Comparison of ENCODE assay signal across 8 cellular contexts in genomic region chr6:106975699-106976032, GRCh38. TPM values are rescaled to one million over a fixed set of nuclear protein-coding genes. Genes with fewer than 3 reads are reported as not detected.
DNase-seq lines count a peak whose midpoint lies in the region; ATAC-seq and TF ChIP-seq lines count a peak whose summit lies in the region.

No MANE protein-coding gene starts in this region.

- no peaks in the 10 kb centered on the region for H3K9me3 Mint-ChIP-seq in activated T-helper 1 cell treated with anti-CD3 and anti-CD28 coated beads, Interleukin-12 subunit alpha, Interleukin-12 subunit beta, Interleukin-2, Interleukin-4 antibody, amounts not matched to agents 30 ng/mL and 10 ng/mL and 1 ng/mL, durations not matched to agents 14 hours and 24 hours and 36 hours
- H3K9me3 Mint-ChIP-seq in type B pancreatic cell, result peaks cover 4% of the 10 kb centered on the region

- H3K36me3 ChIP-seq in heart left ventricle (no peaks in the 10 kb centered on the region), kidney epithelial cell (ENCODE audit: control insufficient read depth, insufficient read depth, low read length) (peaks cover 2% of the 10 kb centered on the region)

- intact Hi-C loops in heart left ventricle (cut with DNase I) (loop anchor here in 8 of 10 donors (5.0 to 10.0 kb wide), 8 partner anchors 351 to 641 kb away; partner anchors contain the start of genes QRSL1 (in 1 of the 8) and RTN4IP1 (in 1 of the 8)), left cardiac atrium (cut with DNase I) (loop anchor here (5.0 kb wide), 2 partner anchors 368 to 638 kb away; no protein-coding TSS in a partner anchor)
- intact Hi-C loops in activated T-helper 1 cell treated with anti-CD3 and anti-CD28 coated beads, Interleukin-12 subunit alpha, Interleukin-12 subunit beta, Interleukin-2, Interleukin-4 antibody, amounts not matched to agents 30 ng/mL and 10 ng/mL and 1 ng/mL, durations not matched to agents 14 hours and 24 hours and 36 hours (cut with micrococcal nuclease), result loop anchor here (5.0 kb wide), 1 partner anchor 512 kb away; no protein-coding TSS in a partner anchor

- no peak for DNase-seq in heart left ventricle
- DNase-seq in left cardiac atrium, result no peak
- no peak for DNase-seq in activated T-helper 1 cell treated with anti-CD3 and anti-CD28 coated beads, Interleukin-12 subunit alpha, Interleukin-12 subunit beta, Interleukin-2, Interleukin-4 antibody, amounts not matched to agents 30 ng/mL and 10 ng/mL and 1 ng/mL, durations not matched to agents 14 hours and 24 hours and 36 hours (ENCODE audit: low spot score)
- no peak for DNase-seq in kidney epithelial cell (ENCODE audit: low read depth)
- DNase-seq in type B pancreatic cell (ENCODE audit: extremely low spot score, unreplicated experiment), result no peak
- no peak for DNase-seq in NCI-H187 (lab: John Stamatoyannopoulos, UW)
- DNase-seq in cerebellum (ENCODE audit: low spot score), result no peak

- H3K4me1 Mint-ChIP-seq in activated T-helper 1 cell treated with anti-CD3 and anti-CD28 coated beads, Interleukin-12 subunit alpha, Interleukin-12 subunit beta, Interleukin-2, Interleukin-4 antibody, amounts not matched to agents 30 ng/mL and 10 ng/mL and 1 ng/mL, durations not matched to agents 14 hours and 24 hours and 36 hours (ENCODE audit: low read depth), result no peaks in the 10 kb centered on the region
- peaks cover 26% of the 10 kb centered on the region for H3K4me1 Mint-ChIP-seq in type B pancreatic cell (ENCODE audit: unreplicated experiment)

- H3K4me3 ChIP-seq in heart left ventricle (peak overlapping the region; percentile 29 to 62 (median 49)), kidney epithelial cell (ENCODE audit: low read depth, low read length) (peak overlapping the region; percentile 78)

- ATAC-seq in heart left ventricle, result no peak
- ATAC-seq in left cardiac atrium, result no peak
- ATAC-seq in GM21717 (IDR thresholded peaks at IDR 0.05; ENCODE audit: unreplicated experiment), result no peak

- peaks cover 56% of the 10 kb centered on the region for H3K27me3 Mint-ChIP-seq in activated T-helper 1 cell treated with anti-CD3 and anti-CD28 coated beads, Interleukin-12 subunit alpha, Interleukin-12 subunit beta, Interleukin-2, Interleukin-4 antibody, amounts not matched to agents 30 ng/mL and 10 ng/mL and 1 ng/mL, durations not matched to agents 14 hours and 24 hours and 36 hours (ENCODE audit: insufficient read depth)
- H3K27me3 Mint-ChIP-seq in type B pancreatic cell, result peaks cover 5% of the 10 kb centered on the region

- TF ChIP-seq CTCF in heart left ventricle (IDR thresholded peaks at IDR 0.05) (no peak), kidney epithelial cell (IDR thresholded peaks at IDR 0.05; ENCODE audit: insufficient read depth, low read length, poor library complexity, severe bottlenecking) (no peak), type B pancreatic cell (conservative IDR thresholded peaks at IDR 0.05) (no peak)

- H3K4me3 Mint-ChIP-seq in activated T-helper 1 cell treated with anti-CD3 and anti-CD28 coated beads, Interleukin-12 subunit alpha, Interleukin-12 subunit beta, Interleukin-2, Interleukin-4 antibody, amounts not matched to agents 30 ng/mL and 10 ng/mL and 1 ng/mL, durations not matched to agents 14 hours and 24 hours and 36 hours, result peak overlapping the region; percentile 45
- H3K4me3 Mint-ChIP-seq in type B pancreatic cell, result peak overlapping the region; percentile 91

- peaks cover 0 to 25% (median 14%) of the 10 kb centered on the region in 12 donors for H3K4me1 ChIP-seq in heart left ventricle

- H3K9me3 ChIP-seq in heart left ventricle, result no peaks in the 10 kb centered on the region

- no peaks in the 10 kb centered on the region for H3K36me3 Mint-ChIP-seq in activated T-helper 1 cell treated with anti-CD3 and anti-CD28 coated beads, Interleukin-12 subunit alpha, Interleukin-12 subunit beta, Interleukin-2, Interleukin-4 antibody, amounts not matched to agents 30 ng/mL and 10 ng/mL and 1 ng/mL, durations not matched to agents 14 hours and 24 hours and 36 hours (ENCODE audit: low read depth)
- H3K36me3 Mint-ChIP-seq in type B pancreatic cell, result peaks cover 22% of the 10 kb centered on the region

- no peak overlapping the region for H3K27ac ChIP-seq in heart left ventricle

- no peak overlapping the region for H3K27ac Mint-ChIP-seq in activated T-helper 1 cell treated with anti-CD3 and anti-CD28 coated beads, Interleukin-12 subunit alpha, Interleukin-12 subunit beta, Interleukin-2, Interleukin-4 antibody, amounts not matched to agents 30 ng/mL and 10 ng/mL and 1 ng/mL, durations not matched to agents 14 hours and 24 hours and 36 hours
- H3K27ac Mint-ChIP-seq in type B pancreatic cell, result peak overlapping the region; percentile 94

- H3K27me3 ChIP-seq in heart left ventricle (peaks cover 25 to 84% (median 61%) of the 10 kb centered on the region in 9 donors), kidney epithelial cell (ENCODE audit: control insufficient read depth, insufficient read depth, low read length) (peaks cover 2% of the 10 kb centered on the region)

- TF ChIP-seq POLR2A in heart left ventricle (IDR thresholded peaks at IDR 0.05), result no peak

- 2 to 6% (median 3%) methylated on average over 15 to 17 of the region's 17 CpGs for WGBS in heart left ventricle, 4 donors

RNA-seq across cellular contexts. Expression of gene CD24, which starts 1.1 kb away (rescaled TPM):
- total RNA-seq in heart left ventricle (1 to 10 TPM in 3 of 9 donors, under 1 TPM in 3, not detected in 3; 0.16 to 2.8 (median 0.97) TPM), left cardiac atrium (under 1 TPM; 0.47 to 0.80 TPM), kidney epithelial cell (562 and 578 TPM in 2 replicates), type B pancreatic cell (ENCODE audit: low replicate concordance) (807 and 1,512 TPM in 2 replicates), cerebellum (430 TPM)
- under 1 TPM; 0.42 to 0.95 TPM for polyA plus RNA-seq in heart left ventricle
- 0.56 and 0.65 TPM in 2 replicates for total RNA-seq in activated T-helper 1 cell treated with anti-CD3 and anti-CD28 coated beads, Interleukin-12 subunit alpha, Interleukin-12 subunit beta, Interleukin-2, Interleukin-4 antibody, amounts not matched to agents 30 ng/mL and 10 ng/mL and 1 ng/mL, durations not matched to agents 14 hours and 24 hours and 36 hours

RNA-seq across cellular contexts. Expression of gene MTRES1, which starts 52.3 kb away (rescaled TPM):
- total RNA-seq in heart left ventricle (10 to 100 TPM; 17.8 to 42.1 (median 31.5) TPM), left cardiac atrium (10 to 100 TPM; 21.7 to 29.6 TPM), kidney epithelial cell (15.8 and 18.9 TPM in 2 replicates), type B pancreatic cell (ENCODE audit: low replicate concordance) (23.5 and 25.7 TPM in 2 replicates), cerebellum (15.0 TPM)
- 10 to 100 TPM; 27.4 to 81.7 TPM for polyA plus RNA-seq in heart left ventricle
- total RNA-seq in activated T-helper 1 cell treated with anti-CD3 and anti-CD28 coated beads, Interleukin-12 subunit alpha, Interleukin-12 subunit beta, Interleukin-2, Interleukin-4 antibody, amounts not matched to agents 30 ng/mL and 10 ng/mL and 1 ng/mL, durations not matched to agents 14 hours and 24 hours and 36 hours, result 16.5 and 17.1 TPM in 2 replicates

Comparison
In these comparisons a context has a peak if more than half of its experiments do, and no peak if none do; other contexts are left out.
1. RNA of gene CD24, which starts 1.1 kb away (total RNA-seq): 807 to 1,512 TPM in type B pancreatic cell, 562 to 578 TPM in kidney epithelial cell and 430 TPM in cerebellum (single experiment); 0.47 to 0.80 TPM in left cardiac atrium, 0.56 to 0.65 TPM in activated T-helper 1 cell treated with anti-CD3 and anti-CD28 coated beads, Interleukin-12 subunit alpha, Interleukin-12 subunit beta, Interleukin-2, Interleukin-4 antibody, amounts not matched to agents 30 ng/mL and 10 ng/mL and 1 ng/mL, durations not matched to agents 14 hours and 24 hours and 36 hours and 0.16 to 2.8 TPM in heart left ventricle; every median in the first group is over 100 times any median in the second.